In genomic region chr16:67979955-67980678, GRCh38 we compare ENCODE assay signal across 1 cellular context.
A peak's percentile ranks its signal among the peaks of the same experiment; 100 is the strongest.
TF ChIP-seq lines count a peak whose summit lies in the region.

DPEP3 (minus strand) TSS chr16:67980499; CDS start chr16:67980380, 119 bp downstream.

TF ChIP-seq in H1, 55 proteins besides CTCF, POLR2A, EP300 and RAD21 (continued from another document):
- TF ChIP-seq ATF3 (IDR thresholded peaks at IDR 0.05; ENCODE audit: insufficient read depth, low read depth, low read length) (peak; percentile 63; the same call in 1 of the 2 replicates), BACH1 (IDR thresholded peaks at IDR 0.05; ENCODE audit: low read length) (peak; percentile 92), JUND (IDR thresholded peaks at IDR 0.05; ENCODE audit: low read length) (peak; percentile 63; the same call in 1 of the 2 replicates), CHD7 (IDR thresholded peaks at IDR 0.05; ENCODE audit: insufficient replicate concordance, low read length) (no peak), SUZ12 (IDR thresholded peaks at IDR 0.05; ENCODE audit: low read length) (no peak; the same call in 1 of the 2 replicates), CREB1 (IDR thresholded peaks at IDR 0.05) (peak; percentile 79), YY1 (IDR thresholded peaks at IDR 0.05; ENCODE audit: low read depth, low read length) (0 out of 2 replicates have a peak, but pooled peaks have one; percentile 5), GABPA (IDR thresholded peaks at IDR 0.05; ENCODE audit: borderline replicate concordance, insufficient read depth, low read length) (peak; percentile 64; the same call in 1 of the 2 replicates), MAX (IDR thresholded peaks at IDR 0.05) (peak; percentile 54; the same call in 1 of the 2 replicates), TBP (IDR thresholded peaks at IDR 0.05; ENCODE audit: low read depth, low read length) (peak; percentile 39; the same call in 1 of the 2 replicates), HDAC2 (IDR thresholded peaks at IDR 0.05; ENCODE audit: borderline replicate concordance in 1 of 2, low read depth in 2 of 2, low read length in 2 of 2) (peak; percentile 30 to 84; a peak in 1 of 4 replicates)
